Comparison of ENCODE assay signal across 26 cellular contexts in the genomic region with DNA sequence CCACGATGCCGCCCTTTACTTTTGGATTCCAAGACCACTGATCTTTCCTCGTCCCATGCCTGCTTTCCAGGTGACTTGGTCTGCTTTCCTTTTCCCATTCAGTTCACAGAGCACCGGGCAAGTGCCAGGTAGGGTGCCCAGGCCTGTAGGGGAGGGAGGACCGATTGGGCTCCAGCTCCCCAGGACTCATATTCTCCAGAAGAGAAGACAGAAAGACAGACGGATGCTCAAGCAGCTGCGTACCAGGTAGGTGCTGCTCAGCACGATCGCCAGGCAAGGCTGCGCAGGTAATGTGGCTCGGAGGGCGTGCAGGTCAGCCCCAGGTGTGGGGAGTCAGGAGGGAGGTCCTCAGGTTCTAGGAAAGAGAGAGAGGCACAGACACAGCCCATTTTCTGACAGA.
"Had no signal": no experiment of that assay in that cellular context is flagged by ENCODE, and none has a peak within 500 bp of the region (broad histone marks: within the 10 kb centered on the region; RNA-seq: fewer than 3 reads in every experiment).

No MANE protein-coding gene starts in this region.

- ATAC-seq: activated CD4-positive, CD25-positive, alpha-beta regulatory T cell treated with anti-CD3 and anti-CD28 coated beads, Interleukin-2, amount 50 U/mL, for 24 hours; foreskin keratinocyte; heart right ventricle; lower lobe of right lung; psoas muscle; stimulated activated naive CD8-positive, alpha-beta T cell treated with anti-CD3 and anti-CD28 coated beads, Interleukin-15, Interleukin-2, amounts not matched to agents 100 U/mL and 50 U/mL, for 24 hours; T-helper 17 cell had no signal

- H3K27ac ChIP-seq: ascending aorta, esophagus muscularis mucosa, foreskin keratinocyte, heart right ventricle, lower lobe of right lung, neutrophil, psoas muscle, testis, transverse colon, WERI-Rb-1 had no signal

- H3K4me1 ChIP-seq: ascending aorta, esophagus muscularis mucosa, foreskin keratinocyte, lower lobe of right lung, psoas muscle, testis, transverse colon had no signal

- H3K27me3 ChIP-seq: ascending aorta, esophagus muscularis mucosa, foreskin keratinocyte, testis, transverse colon had no signal

- H3K4me1 Mint-ChIP-seq: activated naive CD4-positive, alpha-beta T cell treated with anti-CD3 and anti-CD28 coated beads, Interleukin-2, amount 10 ng/mL, durations not matched to agents 7 days and 5 days; activated naive CD8-positive, alpha-beta T cell treated with anti-CD3 and anti-CD28 coated beads, Interleukin-2, amount 10 ng/mL, durations not matched to agents 7 days and 5 days had no signal

- H3K27ac Mint-ChIP-seq: activated naive CD4-positive, alpha-beta T cell treated with anti-CD3 and anti-CD28 coated beads, Interleukin-2, amount 10 ng/mL, durations not matched to agents 7 days and 5 days; activated naive CD8-positive, alpha-beta T cell treated with anti-CD3 and anti-CD28 coated beads, Interleukin-2, amount 10 ng/mL, durations not matched to agents 7 days and 5 days; dendritic cell treated with granulocyte-macrophage colony-stimulating factor and Interleukin-4, amounts not matched to agents 40 ng/mL and 50 ng/mL, for 4 days; endodermal cell; nephron; T-helper 17 cell had no signal

- H3K36me3 Mint-ChIP-seq: activated naive CD4-positive, alpha-beta T cell treated with anti-CD3 and anti-CD28 coated beads, Interleukin-2, amount 10 ng/mL, durations not matched to agents 7 days and 5 days; activated naive CD8-positive, alpha-beta T cell treated with anti-CD3 and anti-CD28 coated beads, Interleukin-2, amount 10 ng/mL, durations not matched to agents 7 days and 5 days; brain had no signal

- H3K9me3 ChIP-seq: ascending aorta, esophagus muscularis mucosa, heart right ventricle, lower lobe of right lung, neutrophil, psoas muscle, testis, transverse colon had no signal

- H3K4me3 Mint-ChIP-seq: activated naive CD4-positive, alpha-beta T cell treated with anti-CD3 and anti-CD28 coated beads, Interleukin-2, amount 10 ng/mL, durations not matched to agents 7 days and 5 days; activated naive CD8-positive, alpha-beta T cell treated with anti-CD3 and anti-CD28 coated beads, Interleukin-2, amount 10 ng/mL, durations not matched to agents 7 days and 5 days; brain; dendritic cell treated with granulocyte-macrophage colony-stimulating factor and Interleukin-4, amounts not matched to agents 40 ng/mL and 50 ng/mL, for 4 days; endodermal cell; nephron; T-helper 17 cell had no signal

- H3K9me3 Mint-ChIP-seq: activated naive CD4-positive, alpha-beta T cell treated with anti-CD3 and anti-CD28 coated beads, Interleukin-2, amount 10 ng/mL, durations not matched to agents 7 days and 5 days; activated naive CD8-positive, alpha-beta T cell treated with anti-CD3 and anti-CD28 coated beads, Interleukin-2, amount 10 ng/mL, durations not matched to agents 7 days and 5 days; brain; dendritic cell treated with granulocyte-macrophage colony-stimulating factor and Interleukin-4, amounts not matched to agents 40 ng/mL and 50 ng/mL, for 4 days; endodermal cell; nephron had no signal

- H3K36me3 ChIP-seq: ascending aorta, esophagus muscularis mucosa, heart right ventricle, lower lobe of right lung, neutrophil, transverse colon, WERI-Rb-1 had no signal

- DNase-seq: activated CD4-positive, alpha-beta T cell treated with anti-CD3 and anti-CD28 coated beads for 48 hours; activated CD4-positive, alpha-beta T cell treated with anti-CD3 and anti-CD28 coated beads, Interleukin-2, amount 50 U/mL, for 48 hours; activated CD8-positive, alpha-beta memory T cell treated with anti-CD3 and anti-CD28 coated beads for 24 hours; activated gamma-delta T cell; activated naive CD4-positive, alpha-beta T cell treated with anti-CD3 and anti-CD28 coated beads, Interleukin-2, amount 10 ng/mL, durations not matched to agents 7 days and 5 days; activated naive CD8-positive, alpha-beta T cell treated with anti-CD3 and anti-CD28 coated beads, Interleukin-2, amount 10 ng/mL, durations not matched to agents 7 days and 5 days; caudate nucleus; foreskin keratinocyte; heart right ventricle; lower lobe of right lung; psoas muscle; stimulated activated CD4-positive, alpha-beta T cell treated with anti-CD3 and anti-CD28 coated beads, Interleukin-4, amount 100 ng/mL, for 1 hour; stimulated activated naive CD8-positive, alpha-beta T cell treated with anti-CD3 and anti-CD28 coated beads, Interleukin-15, Interleukin-2, amounts not matched to agents 100 U/mL and 50 U/mL, for 24 hours; T-helper 17 cell; T1000; transverse colon had no signal

- H3K4me3 ChIP-seq: ascending aorta, esophagus muscularis mucosa, heart right ventricle, lower lobe of right lung, psoas muscle, testis, transverse colon had no signal
